In the genomic region with DNA sequence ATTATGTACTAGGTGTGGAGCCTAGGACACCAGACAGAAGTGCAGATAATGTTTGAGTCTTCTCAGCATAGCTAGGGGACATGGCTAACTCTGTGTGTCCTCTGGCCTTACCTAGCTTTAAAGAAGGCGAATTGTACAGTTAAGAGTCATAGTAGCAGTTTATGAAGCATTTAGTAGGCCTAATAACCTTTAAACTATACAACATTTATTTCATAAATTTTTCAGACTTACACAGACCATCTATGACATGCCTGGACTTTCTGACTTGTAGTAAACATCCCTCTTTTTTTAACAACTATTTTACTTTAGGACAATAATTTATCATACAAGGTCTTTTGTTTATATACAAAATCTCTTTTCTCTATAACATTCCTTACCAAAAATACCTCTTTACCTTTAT, we compare ENCODE assay signal across 20 cellular contexts. TPM values are rescaled to one million over a fixed set of nuclear protein-coding genes. Genes with fewer than 3 reads are reported as not detected.
DNase-seq lines count a peak whose midpoint lies in the region; ATAC-seq, FAIRE-seq and TF ChIP-seq lines count a peak whose summit lies in the region.
"Had no signal": no experiment of that assay in that cellular context is flagged by ENCODE, and none has a peak within 500 bp of the region (broad histone marks: within the 10 kb centered on the region; RNA-seq: fewer than 3 reads in every experiment).

No MANE protein-coding gene starts in this region.

- H3K9me2 ChIP-seq in OCI-LY7 (ENCODE audit: insufficient read depth, low read length), result no peaks in the 10 kb centered on the region

- POLR2A ChIA-PET in A549 (lab: Yijun Ruan, JAX) (no interaction called here), HEK293 (lab: Yijun Ruan, JAX) (no interaction called here), OCI-LY7 (lab: Charles Lee) (no interaction called here)

- H3K4me3 ChIP-seq in A549 (no peak overlapping the region), HEK293 (ENCODE audit: low read depth, low read length) (no peak overlapping the region), OCI-LY7 (ENCODE audit: low read depth, low read length, poor library complexity, severe bottlenecking) (no peak overlapping the region), SJCRH30 (no peak overlapping the region)

- H3K9me3 ChIP-seq in A549, result peaks cover 11% of the 10 kb centered on the region; the same call in 2 of the 3 replicates
- no peaks in the 10 kb centered on the region for H3K9me3 ChIP-seq in HEK293 (ENCODE audit: control insufficient read depth, insufficient read depth, low read depth, low read length)
- peaks cover 20% of the 10 kb centered on the region for H3K9me3 ChIP-seq in OCI-LY7 (ENCODE audit: low read length)
- peaks cover 8% of the 10 kb centered on the region; the same call in 1 of the 2 replicates for H3K9me3 ChIP-seq in SJCRH30 (replicated peaks)

- no peak overlapping the region for H3K27ac ChIP-seq in A549
- no peak overlapping the region for H3K27ac ChIP-seq in HEK293 (ENCODE audit: extremely low read depth, low read depth, low read length)
- H3K27ac ChIP-seq in OCI-LY7 (ENCODE audit: low read depth, low read length, poor library complexity, severe bottlenecking), result no peak overlapping the region
- H3K27ac ChIP-seq in SJCRH30, result no peak overlapping the region
- H3K27ac ChIP-seq: RWPE1 had no signal

- BruUV-seq in OCI-LY7 (replicated peaks; lab: Mats Ljungman, UMichigan), result no TSS peak

- no peak for TF ChIP-seq RAD21 in A549 (conservative IDR thresholded peaks at IDR 0.05 in 1 of 2, IDR thresholded peaks at IDR 0.05 in 1 of 2)

- no peaks in the 10 kb centered on the region for H3K36me3 ChIP-seq in HEK293 (ENCODE audit: control insufficient read depth in 2 of 2, insufficient read depth in 1 of 2, low read length in 2 of 2)
- no peaks in the 10 kb centered on the region for H3K36me3 ChIP-seq in OCI-LY7 (ENCODE audit: insufficient read depth, low read length)
- no peaks in the 10 kb centered on the region for H3K36me3 ChIP-seq in SJCRH30

- peak in 1 of 2 experiments; percentile 4 for DNase-seq in A549 (ENCODE audit: low read depth in 1 of 2, low spot score in 1 of 2)
- DNase-seq in OCI-LY7 (ENCODE audit: low spot score), result peak; percentile 29
- DNase-seq in erythroblast (lab: John Stamatoyannopoulos, UW), result peak; percentile 3 to 9
- no peak for DNase-seq in SJCRH30
- no peak for DNase-seq in effector CD8-positive, alpha-beta T cell (lab: John Stamatoyannopoulos, UW)
- DNase-seq in stimulated activated naive CD4-positive, alpha-beta T cell (lab: John Stamatoyannopoulos, UW), result no peak
- DNase-seq: C1 segment of cervical spinal cord; CD8-positive, alpha-beta memory T cell; DND-41; H7; NCI-H1105 treated with DMSO at 0.1 percent for 48 hours; NCI-H1694; NCI-H2081 treated with DMSO at 0.1 percent for 48 hours; NCI-H510A; NCI-H748 treated with DMSO at 0.1 percent for 48 hours; T-helper 17 cell had no signal

- TF ChIP-seq POLR2A in A549 (IDR thresholded peaks at IDR 0.05; ENCODE audit: low read length) (no peak), erythroblast (IDR thresholded peaks at IDR 0.05; ENCODE audit: low read length) (no peak)

- no peak for TF ChIP-seq EP300 in A549 (IDR thresholded peaks at IDR 0.05)

- no peak for TF ChIP-seq CTCF in A549 (IDR thresholded peaks at IDR 0.05)
- no peak for TF ChIP-seq CTCF in HEK293 (tag by site-specific recombination; IDR thresholded peaks at IDR 0.05)
- no peak for TF ChIP-seq CTCF in OCI-LY7 (conservative IDR thresholded peaks at IDR 0.05; ENCODE audit: low read length)

- FAIRE-seq in A549 (lab: Jason Lieb, UNC), result no peak
- FAIRE-seq: G401.6 had no signal

- no peaks in the 10 kb centered on the region for H3K27me3 ChIP-seq in SJCRH30

- ATAC-seq in A549 (no peak), GM18873 (IDR thresholded peaks at IDR 0.05; ENCODE audit: low FRiP score, unreplicated experiment) (no peak)
- ATAC-seq: T-helper 17 cell had no signal

- intact Hi-C loops in OCI-LY7 (cut with micrococcal nuclease; ENCODE audit: unreplicated experiment), result no loop called here

- H3K4me2 ChIP-seq in A549, result no peak overlapping the region
- H3K4me2 ChIP-seq in OCI-LY7 (ENCODE audit: low read length), result no peak overlapping the region

- no peak overlapping the region for H2AFZ ChIP-seq in OCI-LY7 (ENCODE audit: low read length)

- WGBS in A549 (ENCODE audit: missing lambda C conversion rate), result 0% methylated on average over 1 of the region's 1 CpG

- no peaks in the 10 kb centered on the region for H4K20me1 ChIP-seq in OCI-LY7 (ENCODE audit: insufficient read depth, low read length)

- H3K4me1 ChIP-seq in A549, result no peaks in the 10 kb centered on the region
- H3K4me1 ChIP-seq in HEK293 (ENCODE audit: control insufficient read depth, insufficient read depth, low read length), result no peaks in the 10 kb centered on the region
- no peaks in the 10 kb centered on the region for H3K4me1 ChIP-seq in OCI-LY7 (ENCODE audit: insufficient read depth, low read length, poor library complexity, severe bottlenecking)
- no peaks in the 10 kb centered on the region for H3K4me1 ChIP-seq in SJCRH30

- CTCF ChIA-PET in A549 (lab: Yijun Ruan, JAX), result no interaction called here
- CTCF ChIA-PET in HEK293 (lab: Yijun Ruan, JAX), result no interaction called here
- CTCF ChIA-PET in OCI-LY7 (lab: Charles Lee; ENCODE audit: unreplicated experiment), result no interaction called here

- H3K79me2 ChIP-seq in OCI-LY7 (ENCODE audit: insufficient read depth, low read depth, low read length), result no peaks in the 10 kb centered on the region

TF ChIP-seq in A549, 52 proteins besides CTCF, POLR2A, EP300 and RAD21:
- peak; percentile 83 for TF ChIP-seq ZFP36 (IDR thresholded peaks at IDR 0.05; ENCODE audit: borderline replicate concordance, partially characterized antibody)
- no peak for TF ChIP-seq BHLHE40 (IDR thresholded peaks at IDR 0.05; ENCODE audit: low read depth, low read length)

TF ChIP-seq in HEK293, 187 proteins besides CTCF, POLR2A, EP300 and RAD21 (continues in another document):
- TF ChIP-seq ZNF549 (tag by site-specific recombination; IDR thresholded peaks at IDR 0.05) (peak; percentile 55; the same call in 1 of the 2 replicates), ZNF626 (tag by site-specific recombination; IDR thresholded peaks at IDR 0.05) (0 out of 2 replicates have a peak, but pooled peaks have one; percentile 24), TRIM28 (IDR thresholded peaks at IDR 0.05; ENCODE audit: borderline replicate concordance, low read length) (peak; percentile 98), SETDB1 (IDR thresholded peaks at IDR 0.05; ENCODE audit: insufficient read length, low read length) (peak; percentile 100)
- TF ChIP-seq, protein P1, sequence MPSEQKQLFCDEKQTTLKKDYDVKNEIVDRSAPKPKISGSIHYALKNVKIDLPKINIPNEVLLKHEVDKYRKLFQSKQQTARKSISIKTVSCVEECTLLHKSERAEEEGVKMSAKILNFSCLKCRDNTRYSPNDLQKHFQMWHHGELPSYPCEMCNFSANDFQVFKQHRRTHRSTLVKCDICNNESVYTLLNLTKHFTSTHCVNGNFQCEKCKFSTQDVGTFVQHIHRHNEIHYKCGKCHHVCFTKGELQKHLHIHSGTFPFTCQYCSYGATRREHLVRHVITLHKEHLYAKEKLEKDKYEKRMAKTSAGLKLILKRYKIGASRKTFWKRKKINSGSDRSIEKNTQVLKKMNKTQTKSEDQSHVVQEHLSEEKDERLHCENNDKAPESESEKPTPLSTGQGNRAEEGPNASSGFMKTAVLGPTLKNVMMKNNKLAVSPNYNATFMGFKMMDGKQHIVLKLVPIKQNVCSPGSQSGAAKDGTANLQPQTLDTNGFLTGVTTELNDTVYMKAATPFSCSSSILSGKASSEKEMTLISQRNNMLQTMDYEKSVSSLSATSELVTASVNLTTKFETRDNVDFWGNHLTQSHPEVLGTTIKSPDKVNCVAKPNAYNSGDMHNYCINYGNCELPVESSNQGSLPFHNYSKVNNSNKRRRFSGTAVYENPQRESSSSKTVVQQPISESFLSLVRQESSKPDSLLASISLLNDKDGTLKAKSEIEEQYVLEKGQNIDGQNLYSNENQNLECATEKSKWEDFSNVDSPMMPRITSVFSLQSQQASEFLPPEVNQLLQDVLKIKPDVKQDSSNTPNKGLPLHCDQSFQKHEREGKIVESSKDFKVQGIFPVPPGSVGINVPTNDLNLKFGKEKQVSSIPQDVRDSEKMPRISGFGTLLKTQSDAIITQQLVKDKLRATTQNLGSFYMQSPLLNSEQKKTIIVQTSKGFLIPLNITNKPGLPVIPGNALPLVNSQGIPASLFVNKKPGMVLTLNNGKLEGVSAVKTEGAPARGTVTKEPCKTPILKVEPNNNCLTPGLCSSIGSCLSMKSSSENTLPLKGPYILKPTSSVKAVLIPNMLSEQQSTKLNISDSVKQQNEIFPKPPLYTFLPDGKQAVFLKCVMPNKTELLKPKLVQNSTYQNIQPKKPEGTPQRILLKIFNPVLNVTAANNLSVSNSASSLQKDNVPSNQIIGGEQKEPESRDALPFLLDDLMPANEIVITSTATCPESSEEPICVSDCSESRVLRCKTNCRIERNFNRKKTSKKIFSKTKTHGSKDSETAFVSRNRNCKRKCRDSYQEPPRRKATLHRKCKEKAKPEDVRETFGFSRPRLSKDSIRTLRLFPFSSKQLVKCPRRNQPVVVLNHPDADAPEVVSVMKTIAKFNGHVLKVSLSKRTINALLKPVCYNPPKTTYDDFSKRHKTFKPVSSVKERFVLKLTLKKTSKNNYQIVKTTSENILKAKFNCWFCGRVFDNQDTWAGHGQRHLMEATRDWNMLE (tag by site-specific recombination; conservative IDR thresholded peaks at IDR 0.05; ENCODE audit: low read depth), result peak; percentile 44
- TF ChIP-seq, protein P2, sequence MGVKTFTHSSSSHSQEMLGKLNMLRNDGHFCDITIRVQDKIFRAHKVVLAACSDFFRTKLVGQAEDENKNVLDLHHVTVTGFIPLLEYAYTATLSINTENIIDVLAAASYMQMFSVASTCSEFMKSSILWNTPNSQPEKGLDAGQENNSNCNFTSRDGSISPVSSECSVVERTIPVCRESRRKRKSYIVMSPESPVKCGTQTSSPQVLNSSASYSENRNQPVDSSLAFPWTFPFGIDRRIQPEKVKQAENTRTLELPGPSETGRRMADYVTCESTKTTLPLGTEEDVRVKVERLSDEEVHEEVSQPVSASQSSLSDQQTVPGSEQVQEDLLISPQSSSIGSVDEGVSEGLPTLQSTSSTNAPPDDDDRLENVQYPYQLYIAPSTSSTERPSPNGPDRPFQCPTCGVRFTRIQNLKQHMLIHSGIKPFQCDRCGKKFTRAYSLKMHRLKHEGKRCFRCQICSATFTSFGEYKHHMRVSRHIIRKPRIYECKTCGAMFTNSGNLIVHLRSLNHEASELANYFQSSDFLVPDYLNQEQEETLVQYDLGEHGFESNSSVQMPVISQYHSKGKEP (tag by site-specific recombination; IDR thresholded peaks at IDR 0.05), result no peak

RNA-seq across cellular contexts. Expression of a gene that starts 37.4 kb away (rescaled TPM):
- not detected in 2 replicates for polyA plus RNA-seq in A549 (2011; rRNA removed)
- 0.07 TPM in 1 of 2 replicates, not detected in the other for polyA plus RNA-seq in A549 (2012; cell fraction: cytosol; rRNA removed)
- not detected in 2 replicates for polyA plus RNA-seq in A549 (2012; cell fraction: nucleus; rRNA removed)
- polyA plus RNA-seq in A549 (2017; fragmentation: RNase III; extraction: RNeasy Plus Mini Kit Qiagen cat#74134 plus additional on column Dnase treatment), result 0.05 TPM in 1 of 3 replicates, not detected in the others
- not detected in 2 replicates for polyA minus RNA-seq in A549 (2011; rRNA and poly(A)+ RNA removed)
- not detected in 2 replicates for total RNA-seq in OCI-LY7 (2014; rRNA removed; shearing (Covaris generic))
- total RNA-seq in OCI-LY7 (2022), result not detected in 2 replicates
- total RNA-seq in SJCRH30 (2014; rRNA removed; shearing (Covaris generic)), result not detected in 2 replicates
- total RNA-seq: CD8-positive, alpha-beta memory T cell; T-helper 17 cell had no signal
- polyA plus RNA-seq: CD8-positive, alpha-beta memory T cell had no signal

Comparison
In these comparisons a context has a peak if more than half of its experiments do, and no peak if none do; other contexts are left out.
1. DNase-seq: peak in OCI-LY7 (single experiment) and erythroblast (2 of 2); none in SJCRH30 (0 of 2), effector CD8-positive, alpha-beta T cell (single experiment) and stimulated activated naive CD4-positive, alpha-beta T cell (0 of 6).